ENCODE assay signal across 2 cellular contexts in genomic region chr9:38707885-38708640, GRCh38.
TF ChIP-seq lines count a peak whose summit lies in the region.

No MANE protein-coding gene starts in this region.

TF ChIP-seq in IMR-90, 13 proteins besides CTCF, POLR2A, EP300 and RAD21:
- TF ChIP-seq MAZ (IDR thresholded peaks at IDR 0.05; ENCODE audit: borderline replicate concordance, low read depth, low read length) (no peak), RFX5 (IDR thresholded peaks at IDR 0.05; ENCODE audit: low read depth, low read length) (no peak), FOS (IDR thresholded peaks at IDR 0.05; ENCODE audit: low read depth, low read length) (no peak), CEBPB (IDR thresholded peaks at IDR 0.05; ENCODE audit: low read depth, low read length) (no peak), RCOR1 (IDR thresholded peaks at IDR 0.05; ENCODE audit: insufficient replicate concordance, low read length) (no peak), CHD1 (IDR thresholded peaks at IDR 0.05; ENCODE audit: low read depth, low read length) (no peak)

TF ChIP-seq in GM12878, 131 proteins besides CTCF, POLR2A, EP300 and RAD21:
- TF ChIP-seq LARP7 (IDR thresholded peaks at IDR 0.05) (no peak), BHLHE40 (IDR thresholded peaks at IDR 0.05; ENCODE audit: borderline replicate concordance in 1 of 2, low read depth in 2 of 2, low read length in 1 of 2) (peak in 1 of 2 experiments; percentile 32; a peak in 1 of 4 replicates), YY1 (IDR thresholded peaks at IDR 0.05; ENCODE audit: low read depth, low read length) (peak; percentile 83), ZBED1 (IDR thresholded peaks at IDR 0.05; ENCODE audit: borderline replicate concordance) (no peak), TCF12 (IDR thresholded peaks at IDR 0.05; ENCODE audit: low read depth, low read length) (no peak), PBX3 (IDR thresholded peaks at IDR 0.05; ENCODE audit: insufficient replicate concordance, low read depth, low read length) (no peak), TBL1XR1 (IDR thresholded peaks at IDR 0.05; ENCODE audit: low read depth, low read length) (no peak), RB1 (IDR thresholded peaks at IDR 0.05; ENCODE audit: borderline replicate concordance) (no peak)
TF ChIP-seq in GM12878: peak in this region for 2.
